22 cellular contexts compared by ENCODE assay signal in genomic region chr13:29566206-29566605, GRCh38.
"Had no signal": no experiment of that assay in that cellular context is flagged by ENCODE, and none has a peak within 500 bp of the region (broad histone marks: within the 10 kb centered on the region; RNA-seq: fewer than 3 reads in every experiment).

No MANE protein-coding gene starts in this region.

- H3K27me3 ChIP-seq: MG63, SJSA1 had no signal

- H3K9me3 ChIP-seq: MG63, SJSA1 had no signal

- ATAC-seq: HepG2 had no signal

- H3K4me3 ChIP-seq: MG63, SJSA1, SK-N-MC had no signal

- DNase-seq: IMR-90, Karpas-422, KG1, MG63, NCI-H1092, NCI-H1105 treated with DMSO at 0.1 percent for 48 hours, NCI-H1417 treated with DMSO at 0.1 percent for 48 hours, NCI-H146, NCI-H1694 treated with DMSO at 0.1 percent for 48 hours, NCI-H1930, NCI-H2107, NCI-H226, NCI-H446, NCI-H524 treated with DMSO at 0.1 percent for 48 hours, NCI-H69, NCI-H774, Right ventricle myocardium superior, RPMI8226, SIG-M5 had no signal

- H3K27ac ChIP-seq: SJSA1, SK-N-MC had no signal
